27 cellular contexts compared by ENCODE assay signal in the genomic region with DNA sequence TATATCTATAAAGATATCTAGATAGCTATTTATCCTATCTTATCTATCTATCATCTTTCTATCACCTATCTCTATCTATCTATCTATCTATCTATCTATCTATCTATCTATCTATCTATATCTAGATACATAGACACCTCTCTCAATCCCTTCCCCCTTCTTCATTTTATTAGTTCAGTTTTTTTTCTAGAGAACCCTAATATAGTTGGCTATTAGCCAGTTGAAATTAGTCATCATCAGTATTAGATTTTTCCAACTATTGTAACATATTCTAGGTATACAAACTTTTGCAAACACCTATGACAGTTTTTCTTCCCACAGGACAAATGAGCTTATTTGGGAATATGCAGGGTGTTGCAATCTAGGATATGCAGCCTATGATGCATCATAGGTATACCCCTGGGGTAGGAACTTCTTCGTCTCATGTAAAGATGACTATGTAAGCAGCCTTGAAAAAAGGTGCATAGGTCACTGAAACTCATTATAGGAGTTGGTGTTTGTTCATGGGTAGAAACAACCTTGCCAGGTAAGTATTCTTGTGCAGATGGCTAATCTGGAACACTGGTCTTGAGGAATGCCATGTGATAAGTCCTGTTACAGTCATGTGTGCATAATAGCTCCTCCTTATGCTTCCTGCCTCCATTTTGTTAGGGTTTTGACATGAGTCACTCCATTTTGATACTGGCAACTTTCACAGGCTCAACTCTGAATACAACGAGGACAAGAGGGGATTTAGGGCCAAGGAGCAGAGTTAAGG.
"Had no signal": no experiment of that assay in that cellular context is flagged by ENCODE, and none has a peak within 500 bp of the region (broad histone marks: within the 10 kb centered on the region; RNA-seq: fewer than 3 reads in every experiment).

No MANE protein-coding gene starts in this region.

- H3K4me1 Mint-ChIP-seq: activated CD4-positive, alpha-beta T cell treated with anti-CD3 and anti-CD28 coated beads for 36 hours; immature natural killer cell had no signal

- H3K36me3 Mint-ChIP-seq: activated naive CD4-positive, alpha-beta T cell treated with anti-CD3 and anti-CD28 coated beads, Interleukin-2, amount 50 U/mL, for 72 hours; immature natural killer cell; natural killer cell treated with Interleukin-12 subunit alpha and Interleukin-12 subunit beta and Interleukin-15 and Interleukin-18, amount 100 ng/mL, for 72 hours had no signal

- H3K27me3 Mint-ChIP-seq: activated CD4-positive, alpha-beta T cell treated with anti-CD3 and anti-CD28 coated beads for 36 hours; natural killer cell treated with Interleukin-12 subunit alpha and Interleukin-12 subunit beta and Interleukin-15 and Interleukin-18, amount 100 ng/mL, for 72 hours; progenitor cell of endocrine pancreas had no signal

- H3K9me3 ChIP-seq: left ventricle myocardium inferior, mucosa of descending colon, neutrophil, right lobe of liver, testis, transverse colon had no signal

- ATAC-seq: activated CD4-positive, alpha-beta T cell treated with anti-CD3 and anti-CD28 coated beads for 36 hours; activated naive CD4-positive, alpha-beta T cell treated with anti-CD3 and anti-CD28 coated beads, Interleukin-2, amount 50 U/mL, for 72 hours; activated T-cell treated with anti-CD3 and anti-CD28 coated beads, Interleukin-2, amount 50 U/mL, for 72 hours; mucosa of descending colon; natural killer cell treated with Interleukin-12 subunit alpha and Interleukin-12 subunit beta and Interleukin-15 and Interleukin-18, amount 100 ng/mL, for 72 hours; right lobe of liver; stimulated activated naive CD8-positive, alpha-beta T cell treated with anti-CD3 and anti-CD28 coated beads, Interleukin-15, Interleukin-2, amounts not matched to agents 100 U/mL and 50 U/mL, for 24 hours had no signal

- H3K27me3 ChIP-seq: dorsolateral prefrontal cortex, neutrophil, right lobe of liver, testis, transverse colon had no signal

- H3K4me3 Mint-ChIP-seq: activated CD4-positive, alpha-beta T cell treated with anti-CD3 and anti-CD28 coated beads for 36 hours; activated T-cell treated with anti-CD3 and anti-CD28 coated beads, Interleukin-2, amount 50 U/mL, for 72 hours; immature natural killer cell; natural killer cell treated with Interleukin-12 subunit alpha and Interleukin-12 subunit beta and Interleukin-15 and Interleukin-18, amount 100 ng/mL, for 72 hours; T-helper 2 cell treated with Interferon-gamma antibody and Interleukin-4, amounts not matched to agents 5 μg/mL and 100 μg/mL, for 36 hours had no signal

- H3K9me3 Mint-ChIP-seq: activated T-cell treated with anti-CD3 and anti-CD28 coated beads, Interleukin-2, amount 50 U/mL, for 72 hours; T-helper 2 cell treated with Interferon-gamma antibody and Interleukin-4, amounts not matched to agents 5 μg/mL and 100 μg/mL, for 36 hours had no signal

- H3K27ac ChIP-seq: coronary artery, dorsolateral prefrontal cortex, left ventricle myocardium inferior, neutrophil, right lobe of liver, testis, transverse colon had no signal

- H3K27ac Mint-ChIP-seq: activated CD4-positive, alpha-beta T cell treated with anti-CD3 and anti-CD28 coated beads for 36 hours; activated naive CD4-positive, alpha-beta T cell treated with anti-CD3 and anti-CD28 coated beads, Interleukin-2, amount 50 U/mL, for 72 hours; activated T-cell treated with anti-CD3 and anti-CD28 coated beads, Interleukin-2, amount 50 U/mL, for 72 hours; immature natural killer cell; natural killer cell treated with Interleukin-12 subunit alpha and Interleukin-12 subunit beta and Interleukin-15 and Interleukin-18, amount 100 ng/mL, for 72 hours; progenitor cell of endocrine pancreas; T-helper 2 cell treated with Interferon-gamma antibody and Interleukin-4, amounts not matched to agents 5 μg/mL and 100 μg/mL, for 36 hours had no signal

- FAIRE-seq: urothelium cell line had no signal

- DNase-seq: activated CD4-positive, alpha-beta T cell treated with anti-CD3 and anti-CD28 coated beads for 36 hours; activated CD4-positive, CD25-positive, alpha-beta regulatory T cell; activated naive CD4-positive, alpha-beta T cell; activated T-cell treated with anti-CD3 and anti-CD28 coated beads for 4 hours; activated T-cell treated with anti-CD3 and anti-CD28 coated beads, Interleukin-2, amount 50 U/mL, for 72 hours; anterior cingulate cortex; dorsolateral prefrontal cortex; effector memory CD4-positive, alpha-beta T cell; head of caudate nucleus; hippocampal formation; immature natural killer cell; left ventricle myocardium inferior; mucosa of descending colon; right lobe of liver; stimulated activated CD4-positive, alpha-beta T cell treated with anti-CD3 and anti-CD28 coated beads, Interleukin-4, amount 100 ng/mL, for 1 hour; stimulated activated naive CD8-positive, alpha-beta T cell treated with anti-CD3 and anti-CD28 coated beads, Interleukin-15, Interleukin-2, amounts not matched to agents 100 U/mL and 50 U/mL, for 24 hours; T-helper 1 cell; testis; transverse colon had no signal

- H3K4me3 ChIP-seq: coronary artery, dorsolateral prefrontal cortex, left ventricle myocardium inferior, lung, mucosa of descending colon, right lobe of liver, testis, transverse colon had no signal

- H3K4me1 ChIP-seq: right lobe of liver, testis, transverse colon had no signal

- H3K36me3 ChIP-seq: left ventricle myocardium inferior, neutrophil, right lobe of liver, transverse colon had no signal
